In the genomic region with DNA sequence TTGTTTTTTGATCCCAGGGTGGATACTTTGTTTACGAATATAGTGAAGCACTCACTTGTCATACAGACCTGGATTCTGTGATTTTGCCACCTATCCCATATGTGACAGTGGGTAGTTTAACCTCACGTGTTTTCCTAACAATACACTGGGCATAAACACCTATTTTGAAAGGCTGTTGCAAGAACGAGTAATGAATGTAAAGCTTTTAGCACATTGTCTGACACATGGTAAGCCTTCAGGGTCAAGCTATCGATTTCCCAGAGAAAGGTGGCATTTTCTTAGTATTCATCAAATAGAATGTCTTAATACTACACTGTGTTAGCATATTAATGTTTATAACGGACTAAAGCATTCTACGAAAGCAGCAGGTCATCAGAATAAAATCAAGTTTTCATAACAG, we compare ENCODE assay signal across 1 cellular context.
TF ChIP-seq lines count a peak whose summit lies in the region.

No MANE protein-coding gene starts in this region.

TF ChIP-seq in K562, 482 proteins besides CTCF, POLR2A, EP300 and RAD21:
- TF ChIP-seq POLR2AphosphoS2 (IDR thresholded peaks at IDR 0.05; ENCODE audit: low read length), result peak; percentile 73; the same call in 1 of the 2 replicates
- TF ChIP-seq DACH1 (IDR thresholded peaks at IDR 0.05; ENCODE audit: partially characterized antibody), result no peak
- no peak for TF ChIP-seq RAD51 (IDR thresholded peaks at IDR 0.05; ENCODE audit: borderline replicate concordance, low read depth)
- no peak for TF ChIP-seq KHSRP (IDR thresholded peaks at IDR 0.05)
- no peak for TF ChIP-seq XRCC5 (IDR thresholded peaks at IDR 0.05; ENCODE audit: low read depth, low read length)
- no peak for TF ChIP-seq ZNF23 (CRISPR knock-in tag; IDR thresholded peaks at IDR 0.05)
- no peak for TF ChIP-seq IRF2 (CRISPR knock-in tag; IDR thresholded peaks at IDR 0.05)
- TF ChIP-seq HLTF (IDR thresholded peaks at IDR 0.05), result no peak
- no peak for TF ChIP-seq GABPA (tag; conservative IDR thresholded peaks at IDR 0.05; ENCODE audit: low read depth)
- TF ChIP-seq, protein P1, sequence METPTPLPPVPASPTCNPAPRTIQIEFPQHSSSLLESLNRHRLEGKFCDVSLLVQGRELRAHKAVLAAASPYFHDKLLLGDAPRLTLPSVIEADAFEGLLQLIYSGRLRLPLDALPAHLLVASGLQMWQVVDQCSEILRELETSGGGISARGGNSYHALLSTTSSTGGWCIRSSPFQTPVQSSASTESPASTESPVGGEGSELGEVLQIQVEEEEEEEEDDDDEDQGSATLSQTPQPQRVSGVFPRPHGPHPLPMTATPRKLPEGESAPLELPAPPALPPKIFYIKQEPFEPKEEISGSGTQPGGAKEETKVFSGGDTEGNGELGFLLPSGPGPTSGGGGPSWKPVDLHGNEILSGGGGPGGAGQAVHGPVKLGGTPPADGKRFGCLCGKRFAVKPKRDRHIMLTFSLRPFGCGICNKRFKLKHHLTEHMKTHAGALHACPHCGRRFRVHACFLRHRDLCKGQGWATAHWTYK (CRISPR knock-in tag; IDR thresholded peaks at IDR 0.05), result no peak
- no peak for TF ChIP-seq ZNF766 (CRISPR knock-in tag; conservative IDR thresholded peaks at IDR 0.05)
- no peak for TF ChIP-seq ERF (CRISPR knock-in tag; IDR thresholded peaks at IDR 0.05)
- no peak for TF ChIP-seq THRAP3 (IDR thresholded peaks at IDR 0.05; ENCODE audit: borderline replicate concordance)
- TF ChIP-seq ZNF143 (CRISPR knock-in tag; IDR thresholded peaks at IDR 0.05), result no peak
- TF ChIP-seq CBX5 (IDR thresholded peaks at IDR 0.05; ENCODE audit: borderline replicate concordance, low read depth), result no peak
- TF ChIP-seq, protein P2, sequence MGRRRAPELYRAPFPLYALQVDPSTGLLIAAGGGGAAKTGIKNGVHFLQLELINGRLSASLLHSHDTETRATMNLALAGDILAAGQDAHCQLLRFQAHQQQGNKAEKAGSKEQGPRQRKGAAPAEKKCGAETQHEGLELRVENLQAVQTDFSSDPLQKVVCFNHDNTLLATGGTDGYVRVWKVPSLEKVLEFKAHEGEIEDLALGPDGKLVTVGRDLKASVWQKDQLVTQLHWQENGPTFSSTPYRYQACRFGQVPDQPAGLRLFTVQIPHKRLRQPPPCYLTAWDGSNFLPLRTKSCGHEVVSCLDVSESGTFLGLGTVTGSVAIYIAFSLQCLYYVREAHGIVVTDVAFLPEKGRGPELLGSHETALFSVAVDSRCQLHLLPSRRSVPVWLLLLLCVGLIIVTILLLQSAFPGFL (CRISPR knock-in tag; IDR thresholded peaks at IDR 0.05), result no peak
- TF ChIP-seq, protein P3, sequence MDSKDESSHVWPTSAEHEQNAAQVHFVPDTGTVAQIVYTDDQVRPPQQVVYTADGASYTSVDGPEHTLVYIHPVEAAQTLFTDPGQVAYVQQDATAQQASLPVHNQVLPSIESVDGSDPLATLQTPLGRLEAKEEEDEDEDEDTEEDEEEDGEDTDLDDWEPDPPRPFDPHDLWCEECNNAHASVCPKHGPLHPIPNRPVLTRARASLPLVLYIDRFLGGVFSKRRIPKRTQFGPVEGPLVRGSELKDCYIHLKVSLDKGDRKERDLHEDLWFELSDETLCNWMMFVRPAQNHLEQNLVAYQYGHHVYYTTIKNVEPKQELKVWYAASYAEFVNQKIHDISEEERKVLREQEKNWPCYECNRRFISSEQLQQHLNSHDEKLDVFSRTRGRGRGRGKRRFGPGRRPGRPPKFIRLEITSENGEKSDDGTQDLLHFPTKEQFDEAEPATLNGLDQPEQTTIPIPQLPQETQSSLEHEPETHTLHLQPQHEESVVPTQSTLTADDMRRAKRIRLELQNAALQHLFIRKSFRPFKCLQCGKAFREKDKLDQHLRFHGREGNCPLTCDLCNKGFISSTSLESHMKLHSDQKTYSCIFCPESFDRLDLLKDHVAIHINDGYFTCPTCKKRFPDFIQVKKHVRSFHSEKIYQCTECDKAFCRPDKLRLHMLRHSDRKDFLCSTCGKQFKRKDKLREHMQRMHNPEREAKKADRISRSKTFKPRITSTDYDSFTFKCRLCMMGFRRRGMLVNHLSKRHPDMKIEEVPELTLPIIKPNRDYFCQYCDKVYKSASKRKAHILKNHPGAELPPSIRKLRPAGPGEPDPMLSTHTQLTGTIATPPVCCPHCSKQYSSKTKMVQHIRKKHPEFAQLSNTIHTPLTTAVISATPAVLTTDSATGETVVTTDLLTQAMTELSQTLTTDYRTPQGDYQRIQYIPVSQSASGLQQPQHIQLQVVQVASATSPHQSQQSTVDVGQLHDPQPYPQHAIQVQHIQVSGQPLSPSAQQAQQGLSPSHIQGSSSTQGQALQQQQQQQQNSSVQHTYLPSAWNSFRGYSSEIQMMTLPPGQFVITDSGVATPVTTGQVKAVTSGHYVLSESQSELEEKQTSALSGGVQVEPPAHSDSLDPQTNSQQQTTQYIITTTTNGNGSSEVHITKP (IDR thresholded peaks at IDR 0.05; ENCODE audit: partially characterized antibody), result no peak
- no peak for TF ChIP-seq NCOA6 (IDR thresholded peaks at IDR 0.05)
- TF ChIP-seq KLF1 (tag; IDR thresholded peaks at IDR 0.05), result no peak
- TF ChIP-seq POLR2AphosphoS5 (IDR thresholded peaks at IDR 0.05; ENCODE audit: control insufficient read depth, insufficient read depth, low read depth, low read length), result peak; percentile 27; the same call in 1 of the 2 replicates
- TF ChIP-seq EWSR1 (IDR thresholded peaks at IDR 0.05; ENCODE audit: borderline replicate concordance, low read depth, partially characterized antibody), result no peak
- no peak for TF ChIP-seq ZKSCAN8 (CRISPR knock-in tag; IDR thresholded peaks at IDR 0.05)
- no peak for TF ChIP-seq ZNF444 (CRISPR knock-in tag; IDR thresholded peaks at IDR 0.05)
- TF ChIP-seq, protein P4, sequence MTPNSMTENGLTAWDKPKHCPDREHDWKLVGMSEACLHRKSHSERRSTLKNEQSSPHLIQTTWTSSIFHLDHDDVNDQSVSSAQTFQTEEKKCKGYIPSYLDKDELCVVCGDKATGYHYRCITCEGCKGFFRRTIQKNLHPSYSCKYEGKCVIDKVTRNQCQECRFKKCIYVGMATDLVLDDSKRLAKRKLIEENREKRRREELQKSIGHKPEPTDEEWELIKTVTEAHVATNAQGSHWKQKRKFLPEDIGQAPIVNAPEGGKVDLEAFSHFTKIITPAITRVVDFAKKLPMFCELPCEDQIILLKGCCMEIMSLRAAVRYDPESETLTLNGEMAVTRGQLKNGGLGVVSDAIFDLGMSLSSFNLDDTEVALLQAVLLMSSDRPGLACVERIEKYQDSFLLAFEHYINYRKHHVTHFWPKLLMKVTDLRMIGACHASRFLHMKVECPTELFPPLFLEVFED (CRISPR knock-in tag; conservative IDR thresholded peaks at IDR 0.05), result 0 out of 2 replicates have a peak, but pooled peaks have one; percentile 12
- TF ChIP-seq CCNT2 (IDR thresholded peaks at IDR 0.05; ENCODE audit: borderline replicate concordance, extremely low read depth, insufficient read length, low read depth, low read length), result no peak
- TF ChIP-seq PML (IDR thresholded peaks at IDR 0.05; ENCODE audit: low read length), result peak; percentile 51; the same call in 1 of the 2 replicates
- no peak for TF ChIP-seq PTTG1 (tag; IDR thresholded peaks at IDR 0.05; ENCODE audit: low read depth)
- TF ChIP-seq ARNT (IDR thresholded peaks at IDR 0.05), result no peak
- no peak for TF ChIP-seq OTX1 (CRISPR knock-in tag; IDR thresholded peaks at IDR 0.05)
- TF ChIP-seq SMARCA5 (IDR thresholded peaks at IDR 0.05), result no peak
- TF ChIP-seq, protein P5, sequence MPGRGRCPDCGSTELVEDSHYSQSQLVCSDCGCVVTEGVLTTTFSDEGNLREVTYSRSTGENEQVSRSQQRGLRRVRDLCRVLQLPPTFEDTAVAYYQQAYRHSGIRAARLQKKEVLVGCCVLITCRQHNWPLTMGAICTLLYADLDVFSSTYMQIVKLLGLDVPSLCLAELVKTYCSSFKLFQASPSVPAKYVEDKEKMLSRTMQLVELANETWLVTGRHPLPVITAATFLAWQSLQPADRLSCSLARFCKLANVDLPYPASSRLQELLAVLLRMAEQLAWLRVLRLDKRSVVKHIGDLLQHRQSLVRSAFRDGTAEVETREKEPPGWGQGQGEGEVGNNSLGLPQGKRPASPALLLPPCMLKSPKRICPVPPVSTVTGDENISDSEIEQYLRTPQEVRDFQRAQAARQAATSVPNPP (IDR thresholded peaks at IDR 0.05; ENCODE audit: borderline replicate concordance, insufficient read depth, insufficient read length), result no peak
